In genomic region chr20:34676642-34677373, GRCh38 we compare ENCODE assay signal across 1 cellular context.
TF ChIP-seq lines count a peak whose summit lies in the region.

Gene PIGU (minus strand): TSS chr20:34677092. CDS start chr20:34677085, 7 bp downstream.

TF ChIP-seq in HepG2, 621 proteins besides CTCF, POLR2A, EP300 and RAD21 (continued from another document and continues in another):
- TF ChIP-seq DBP (CRISPR knock-in tag; IDR thresholded peaks at IDR 0.05; ENCODE audit: not compliant biosample characterization) (peak; percentile 38), MZF1 (CRISPR knock-in tag; IDR thresholded peaks at IDR 0.05; ENCODE audit: borderline replicate concordance) (0 out of 2 replicates have a peak, but pooled peaks have one; percentile 59), ZIK1 (CRISPR knock-in tag; IDR thresholded peaks at IDR 0.05; ENCODE audit: borderline replicate concordance, low read depth) (peak; percentile 97), ZNF713 (CRISPR knock-in tag; IDR thresholded peaks at IDR 0.05) (peak; percentile 38; the same call in 1 of the 2 replicates), AKAP8 (CRISPR knock-in tag; IDR thresholded peaks at IDR 0.05) (no peak), NONO (IDR thresholded peaks at IDR 0.05) (no peak), NONO (CRISPR knock-in tag; conservative IDR thresholded peaks at IDR 0.05) (peak; percentile 97), ZNF451 (CRISPR knock-in tag; IDR thresholded peaks at IDR 0.05) (peak; percentile 87), MED8 (CRISPR knock-in tag; IDR thresholded peaks at IDR 0.05; ENCODE audit: insufficient replicate concordance) (peak; percentile 53), ZSCAN20 (CRISPR knock-in tag; IDR thresholded peaks at IDR 0.05; ENCODE audit: borderline replicate concordance) (0 out of 2 replicates have a peak, but pooled peaks have one; percentile 24), ZNF30 (CRISPR knock-in tag; IDR thresholded peaks at IDR 0.05) (no peak; the same call in 1 of the 2 replicates), ZSCAN5A (CRISPR knock-in tag; IDR thresholded peaks at IDR 0.05; ENCODE audit: borderline replicate concordance) (no peak; the same call in 1 of the 2 replicates), ZNF816 (CRISPR knock-in tag; IDR thresholded peaks at IDR 0.05; ENCODE audit: borderline replicate concordance) (peak; percentile 76), KAT8 (CRISPR knock-in tag; IDR thresholded peaks at IDR 0.05) (peak; percentile 96), MLX (CRISPR knock-in tag; IDR thresholded peaks at IDR 0.05) (peak; percentile 66; the same call in 1 of the 2 replicates), ZNF883 (CRISPR knock-in tag; IDR thresholded peaks at IDR 0.05; ENCODE audit: not compliant biosample characterization) (peak; percentile 97), GMEB1 (CRISPR knock-in tag; IDR thresholded peaks at IDR 0.05; ENCODE audit: borderline replicate concordance) (peak; percentile 98), NFIC (IDR thresholded peaks at IDR 0.05; ENCODE audit: low read length) (no peak), GABPB1 (CRISPR knock-in tag; IDR thresholded peaks at IDR 0.05) (peak; percentile 97), ZNF446 (CRISPR knock-in tag; IDR thresholded peaks at IDR 0.05) (peak; percentile 72; the same call in 1 of the 2 replicates), ZFP62 (CRISPR knock-in tag; IDR thresholded peaks at IDR 0.05) (0 out of 2 replicates have a peak, but pooled peaks have one; percentile 62), ZNF557 (CRISPR knock-in tag; IDR thresholded peaks at IDR 0.05) (0 out of 2 replicates have a peak, but pooled peaks have one; percentile 44), KAT2B (IDR thresholded peaks at IDR 0.05; ENCODE audit: borderline replicate concordance, low read depth, low read length) (no peak), E2F1 (CRISPR knock-in tag; IDR thresholded peaks at IDR 0.05) (peak; percentile 98), ZBTB25 (CRISPR knock-in tag; IDR thresholded peaks at IDR 0.05) (peak; percentile 78; the same call in 1 of the 2 replicates), SETDB1 (CRISPR knock-in tag; IDR thresholded peaks at IDR 0.05; ENCODE audit: borderline replicate concordance) (no peak), SIX1 (CRISPR knock-in tag; IDR thresholded peaks at IDR 0.05; ENCODE audit: borderline replicate concordance) (no peak), ZBTB1 (CRISPR knock-in tag; IDR thresholded peaks at IDR 0.05; ENCODE audit: borderline replicate concordance) (no peak), TBL1XR1 (IDR thresholded peaks at IDR 0.05; ENCODE audit: borderline replicate concordance, low read length, partially characterized antibody) (peak; percentile 45), ZNF230 (CRISPR knock-in tag; IDR thresholded peaks at IDR 0.05) (no peak; the same call in 1 of the 2 replicates), BRF2 (CRISPR knock-in tag; IDR thresholded peaks at IDR 0.05) (no peak), ZNF484 (CRISPR knock-in tag; IDR thresholded peaks at IDR 0.05; ENCODE audit: borderline replicate concordance, low read depth) (0 out of 2 replicates have a peak, but pooled peaks have one; percentile 29), MYC (CRISPR knock-in tag; IDR thresholded peaks at IDR 0.05; ENCODE audit: borderline replicate concordance) (peak; percentile 99), SMAD3 (CRISPR knock-in tag; IDR thresholded peaks at IDR 0.05) (no peak; the same call in none of the 2 replicates), MTA1 (CRISPR knock-in tag; IDR thresholded peaks at IDR 0.05; ENCODE audit: borderline replicate concordance) (peak; percentile 93), NPAS2 (CRISPR knock-in tag; IDR thresholded peaks at IDR 0.05; ENCODE audit: borderline replicate concordance) (no peak), ZNF75D (CRISPR knock-in tag; IDR thresholded peaks at IDR 0.05; ENCODE audit: borderline replicate concordance) (no peak), ZNF503 (CRISPR knock-in tag; IDR thresholded peaks at IDR 0.05) (peak; percentile 72; the same call in 1 of the 2 replicates), HMGXB3 (CRISPR knock-in tag; IDR thresholded peaks at IDR 0.05; ENCODE audit: borderline replicate concordance) (peak; percentile 83), ZFX (CRISPR knock-in tag; IDR thresholded peaks at IDR 0.05; ENCODE audit: low read depth) (peak; percentile 100), ZNF564 (CRISPR knock-in tag; IDR thresholded peaks at IDR 0.05) (peak; percentile 89; the same call in 1 of the 2 replicates), GMEB2 (CRISPR knock-in tag; IDR thresholded peaks at IDR 0.05; ENCODE audit: low read depth) (peak; percentile 95), ZNF776 (CRISPR knock-in tag; IDR thresholded peaks at IDR 0.05) (peak; percentile 58; the same call in 1 of the 2 replicates), CHD2 (IDR thresholded peaks at IDR 0.05; ENCODE audit: low read depth, low read length) (peak; percentile 64), BRCA1 (CRISPR knock-in tag; IDR thresholded peaks at IDR 0.05) (peak; percentile 81; the same call in 1 of the 2 replicates), NFIB (CRISPR knock-in tag; IDR thresholded peaks at IDR 0.05; ENCODE audit: borderline replicate concordance) (no peak), HNRNPLL (IDR thresholded peaks at IDR 0.05; ENCODE audit: low read depth, low read length, poor library complexity, severe bottlenecking) (peak; percentile 94), HNRNPH1 (optimal IDR thresholded peaks at IDR 0.05; ENCODE audit: low read depth, low read length) (no peak), SMARCE1 (IDR thresholded peaks at IDR 0.05; ENCODE audit: borderline replicate concordance) (no peak), PAWR (CRISPR knock-in tag; IDR thresholded peaks at IDR 0.05; ENCODE audit: borderline replicate concordance) (no peak), ARNTL (CRISPR knock-in tag; IDR thresholded peaks at IDR 0.05) (peak; percentile 52; the same call in 1 of the 2 replicates), ZNF263 (CRISPR knock-in tag; IDR thresholded peaks at IDR 0.05) (peak; percentile 40; the same call in 1 of the 2 replicates), ZMAT3 (CRISPR knock-in tag; conservative IDR thresholded peaks at IDR 0.05) (no peak)
